1 cellular context compared by ENCODE assay signal in genomic region chr4:38762560-38762959, GRCh38.
TF ChIP-seq lines count a peak whose summit lies in the region.

No MANE protein-coding gene starts in this region.

TF ChIP-seq in IMR-90, 13 proteins besides CTCF, POLR2A, EP300 and RAD21:
- TF ChIP-seq NFE2L2 (IDR thresholded peaks at IDR 0.05; ENCODE audit: low read depth, low read length) (no peak), FOS (IDR thresholded peaks at IDR 0.05; ENCODE audit: low read depth, low read length) (no peak), CEBPB (IDR thresholded peaks at IDR 0.05; ENCODE audit: low read depth, low read length) (no peak), USF2 (IDR thresholded peaks at IDR 0.05; ENCODE audit: low read depth, low read length) (no peak), RFX5 (IDR thresholded peaks at IDR 0.05; ENCODE audit: low read depth, low read length) (no peak), SMC3 (IDR thresholded peaks at IDR 0.05; ENCODE audit: low read depth, low read length) (no peak), CHD1 (IDR thresholded peaks at IDR 0.05; ENCODE audit: low read depth, low read length) (no peak), MXI1 (IDR thresholded peaks at IDR 0.05; ENCODE audit: borderline replicate concordance, low read depth, low read length) (no peak), BHLHE40 (IDR thresholded peaks at IDR 0.05; ENCODE audit: low read depth, low read length) (no peak), MAFK (IDR thresholded peaks at IDR 0.05; ENCODE audit: low read depth, low read length) (no peak), RCOR1 (IDR thresholded peaks at IDR 0.05; ENCODE audit: insufficient replicate concordance, low read length) (no peak), MAZ (IDR thresholded peaks at IDR 0.05; ENCODE audit: borderline replicate concordance, low read depth, low read length) (no peak)
- TF ChIP-seq, protein P1, sequence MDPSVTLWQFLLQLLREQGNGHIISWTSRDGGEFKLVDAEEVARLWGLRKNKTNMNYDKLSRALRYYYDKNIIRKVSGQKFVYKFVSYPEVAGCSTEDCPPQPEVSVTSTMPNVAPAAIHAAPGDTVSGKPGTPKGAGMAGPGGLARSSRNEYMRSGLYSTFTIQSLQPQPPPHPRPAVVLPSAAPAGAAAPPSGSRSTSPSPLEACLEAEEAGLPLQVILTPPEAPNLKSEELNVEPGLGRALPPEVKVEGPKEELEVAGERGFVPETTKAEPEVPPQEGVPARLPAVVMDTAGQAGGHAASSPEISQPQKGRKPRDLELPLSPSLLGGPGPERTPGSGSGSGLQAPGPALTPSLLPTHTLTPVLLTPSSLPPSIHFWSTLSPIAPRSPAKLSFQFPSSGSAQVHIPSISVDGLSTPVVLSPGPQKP (IDR thresholded peaks at IDR 0.05; ENCODE audit: borderline replicate concordance, low read depth, low read length), result no peak
